Comparison of ENCODE assay signal across 11 cellular contexts in the genomic region with DNA sequence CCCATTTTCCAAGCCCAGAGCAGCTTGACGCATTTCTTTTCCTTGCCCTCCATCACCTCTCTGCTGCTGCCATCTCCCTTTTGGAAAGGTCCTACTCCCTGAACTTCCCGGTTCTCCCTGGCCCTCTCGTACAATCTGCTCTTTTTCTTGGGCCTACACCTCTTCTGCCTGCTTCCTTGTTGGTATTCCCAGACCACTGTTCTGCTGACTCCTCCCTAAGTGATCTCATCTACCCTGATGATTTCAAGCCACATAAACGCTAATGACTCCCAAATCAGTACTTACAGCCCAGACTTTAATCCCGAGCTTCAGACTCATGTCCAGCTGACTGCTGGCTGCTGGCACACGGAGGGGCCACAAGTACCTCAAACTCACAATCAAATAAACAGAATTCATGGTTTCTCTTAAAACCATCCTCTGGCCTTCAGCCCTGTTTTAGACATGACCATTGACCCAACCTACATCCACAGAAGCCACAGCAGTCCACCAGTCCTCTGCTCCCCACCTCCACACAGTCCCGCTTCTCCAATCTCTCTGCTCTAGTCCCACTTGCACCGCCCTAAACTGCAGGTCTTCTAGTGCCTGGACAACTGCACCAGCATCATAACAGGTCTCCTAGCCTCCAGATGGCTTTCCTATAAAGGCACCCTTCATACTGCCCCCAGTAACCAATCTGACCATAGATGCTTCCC. TPM values are rescaled to one million over a fixed set of nuclear protein-coding genes. Genes with fewer than 3 reads are reported as not detected.
A peak's percentile ranks its signal among the peaks of the same experiment; 100 is the strongest.
DNase-seq lines count a peak whose midpoint lies in the region; ATAC-seq and FAIRE-seq lines count a peak whose summit lies in the region.
"Had no signal": no experiment of that assay in that cellular context is flagged by ENCODE, and none has a peak within 500 bp of the region (broad histone marks: within the 10 kb centered on the region; RNA-seq: fewer than 3 reads in every experiment).

No MANE protein-coding gene starts in this region.

- H3K9me3 Mint-ChIP-seq in central memory CD8-positive, alpha-beta T cell, result no peaks in the 10 kb centered on the region
- H3K9me3 Mint-ChIP-seq in naive thymus-derived CD4-positive, alpha-beta T cell, result peaks cover 0 to 1% (median 0%) of the 10 kb centered on the region in 11 donors

- peak overlapping the region; percentile 38 for H3K27ac Mint-ChIP-seq in central memory CD8-positive, alpha-beta T cell (ENCODE audit: low read depth)
- H3K27ac Mint-ChIP-seq in naive thymus-derived CD4-positive, alpha-beta T cell, result peak overlapping the region in 8 of 9 donors; percentile 37 to 77 (median 66)

- FAIRE-seq in HTR-8/SVneo (lab: Jason Lieb, UNC), result no peak

- H3K4me3 Mint-ChIP-seq in central memory CD8-positive, alpha-beta T cell, result no peak overlapping the region
- H3K4me3 Mint-ChIP-seq in naive thymus-derived CD4-positive, alpha-beta T cell, result no peak overlapping the region

- no peaks in the 10 kb centered on the region for H3K27me3 ChIP-seq in naive thymus-derived CD4-positive, alpha-beta T cell (ENCODE audit: control insufficient read depth in 2 of 2, insufficient read depth in 2 of 2, low read length in 2 of 2)
- H3K27me3 ChIP-seq in SJCRH30, result no peaks in the 10 kb centered on the region
- H3K27me3 ChIP-seq: heart right ventricle had no signal

- peaks cover 31% of the 10 kb centered on the region for H3K36me3 Mint-ChIP-seq in central memory CD8-positive, alpha-beta T cell (ENCODE audit: insufficient read depth)
- H3K36me3 Mint-ChIP-seq in naive thymus-derived CD4-positive, alpha-beta T cell, result peaks cover 0 to 63% (median 34%) of the 10 kb centered on the region in 5 donors

- intact Hi-C loops in naive thymus-derived CD4-positive, alpha-beta T cell (cut with micrococcal nuclease), result no loop called here

- no peak overlapping the region for H3K27ac ChIP-seq in naive thymus-derived CD4-positive, alpha-beta T cell (ENCODE audit: low read depth, low read length)
- H3K27ac ChIP-seq in SJCRH30, result no peak overlapping the region

- H3K4me1 Mint-ChIP-seq in central memory CD8-positive, alpha-beta T cell, result peaks cover 13% of the 10 kb centered on the region
- peaks cover 5 to 37% (median 10%) of the 10 kb centered on the region in 7 donors for H3K4me1 Mint-ChIP-seq in naive thymus-derived CD4-positive, alpha-beta T cell

- H3K4me3 ChIP-seq in naive thymus-derived CD4-positive, alpha-beta T cell (ENCODE audit: low read length), result no peak overlapping the region
- H3K4me3 ChIP-seq in SJCRH30, result no peak overlapping the region
- H3K4me3 ChIP-seq: heart right ventricle had no signal

- DNase-seq in AG20443 (ENCODE audit: low spot score) (peak; percentile 88), HTR-8/SVneo (ENCODE audit: insufficient read length, low spot score) (peak; percentile 43), cortex of kidney (lab: John Stamatoyannopoulos, UW) (no peak), SJCRH30 (no peak), NCI-H1092 treated with DMSO at 0.1 percent for 48 hours (lab: John Stamatoyannopoulos, UW) (no peak)
- DNase-seq in central memory CD8-positive, alpha-beta T cell (ENCODE audit: low spot score in 2 of 2), result no peak
- no peak for DNase-seq in naive thymus-derived CD4-positive, alpha-beta T cell
- DNase-seq: activated CD4-positive, CD25-positive, alpha-beta regulatory T cell treated with anti-CD3 and anti-CD28 coated beads, Interleukin-2, amount 50 U/mL, for 72 hours; H7; heart right ventricle had no signal

- no peak for ATAC-seq in central memory CD8-positive, alpha-beta T cell (replicated peaks; ENCODE audit: extremely low read depth, poor library complexity, severe bottlenecking)
- ATAC-seq in naive thymus-derived CD4-positive, alpha-beta T cell, result no peak
- ATAC-seq in GM18870 (IDR thresholded peaks at IDR 0.05; ENCODE audit: unreplicated experiment), result no peak

- peaks cover 0 to 14% (median 4%) of the 10 kb centered on the region in 3 experiments for H3K36me3 ChIP-seq in naive thymus-derived CD4-positive, alpha-beta T cell (ENCODE audit: control insufficient read depth in 2 of 3, insufficient read depth in 3 of 3, low read length in 3 of 3)
- H3K36me3 ChIP-seq in SJCRH30, result peaks cover 18% of the 10 kb centered on the region; the same call in 1 of the 2 replicates

- H3K9me3 ChIP-seq in naive thymus-derived CD4-positive, alpha-beta T cell (ENCODE audit: control insufficient read depth in 2 of 3, low read length in 3 of 3), result no peaks in the 10 kb centered on the region
- H3K9me3 ChIP-seq in SJCRH30 (replicated peaks), result no peaks in the 10 kb centered on the region
- H3K9me3 ChIP-seq: heart right ventricle had no signal

- peaks cover 0 to 4% of the 10 kb centered on the region in 2 donors for H3K4me1 ChIP-seq in naive thymus-derived CD4-positive, alpha-beta T cell (ENCODE audit: control insufficient read depth in 2 of 2, insufficient read depth in 2 of 2, low read length in 2 of 2)
- peaks cover 26% of the 10 kb centered on the region for H3K4me1 ChIP-seq in SJCRH30

- POLR2A ChIA-PET in naive thymus-derived CD4-positive, alpha-beta T cell (lab: Charles Lee), result interaction anchor here (0.8 kb wide), 1 partner anchor 10 kb away, joined by 3 read pairs; no protein-coding TSS in a partner anchor

- no peaks in the 10 kb centered on the region for H3K27me3 Mint-ChIP-seq in central memory CD8-positive, alpha-beta T cell
- H3K27me3 Mint-ChIP-seq in naive thymus-derived CD4-positive, alpha-beta T cell, result no peaks in the 10 kb centered on the region

- CTCF ChIA-PET in naive thymus-derived CD4-positive, alpha-beta T cell (lab: Charles Lee), result no interaction called here

RNA-seq across cellular contexts. Expression of gene AAGAB, which starts 57.6 kb away (rescaled TPM):
- total RNA-seq in naive thymus-derived CD4-positive, alpha-beta T cell, result 10 to 100 TPM; 19.5 to 44.9 (median 22.3) TPM
- 10 to 100 TPM; 45.1 to 47.8 TPM for polyA plus RNA-seq in naive thymus-derived CD4-positive, alpha-beta T cell
- 48.2 and 54.8 TPM in 2 replicates for total RNA-seq in SJCRH30 (2014; rRNA removed; shearing (Covaris generic))

RNA-seq across cellular contexts. Expression of gene IQCH, which starts 57.8 kb away (rescaled TPM):
- total RNA-seq in naive thymus-derived CD4-positive, alpha-beta T cell, result 1 to 10 TPM in 2 of 5 experiments, under 1 TPM in 3; 0.22 to 1.9 (median 0.84) TPM
- 1 to 10 TPM in 1 of 2 donors, not detected in 1; 2.4 TPM for polyA plus RNA-seq in naive thymus-derived CD4-positive, alpha-beta T cell
- 3.2 and 3.7 TPM in 2 replicates for total RNA-seq in SJCRH30 (2014; rRNA removed; shearing (Covaris generic))

Comparison
In these comparisons a context has a peak if more than half of its experiments do, and no peak if none do; other contexts are left out.
1. DNase-seq: peak in AG20443 (single experiment) and HTR-8/SVneo (single experiment); none in central memory CD8-positive, alpha-beta T cell (0 of 2), naive thymus-derived CD4-positive, alpha-beta T cell (0 of 9), cortex of kidney (single experiment), SJCRH30 (0 of 2) and NCI-H1092 treated with DMSO at 0.1 percent for 48 hours (single experiment).